In the genomic region with DNA sequence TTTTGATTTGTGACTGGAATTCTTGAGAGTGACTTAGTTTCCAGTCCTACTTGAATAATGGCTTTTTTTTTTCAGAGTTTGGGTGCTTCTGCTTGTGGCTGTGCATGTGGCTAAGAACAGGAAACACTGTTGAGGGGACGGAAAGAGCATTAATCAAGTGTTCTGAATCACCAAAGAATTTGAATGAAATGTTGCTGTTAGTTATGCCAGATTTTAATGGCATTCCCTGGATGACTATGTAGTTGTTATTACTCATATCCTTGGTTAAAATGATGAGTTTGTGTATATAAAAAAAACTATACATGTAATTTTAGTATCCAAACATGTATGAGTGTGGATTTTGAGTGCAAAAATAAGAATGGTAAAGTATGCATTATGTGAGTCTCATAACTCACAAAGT, we compare ENCODE assay signal across 12 cellular contexts.
A peak's percentile ranks its signal among the peaks of the same experiment; 100 is the strongest.
DNase-seq lines count a peak whose midpoint lies in the region; ATAC-seq and TF ChIP-seq lines count a peak whose summit lies in the region.
"Had no signal": no experiment of that assay in that cellular context is flagged by ENCODE, and none has a peak within 500 bp of the region (broad histone marks: within the 10 kb centered on the region; RNA-seq: fewer than 3 reads in every experiment).

No MANE protein-coding gene starts in this region.

- no peaks in the 10 kb centered on the region for H3K27me3 ChIP-seq in CD4-positive, alpha-beta T cell (ENCODE audit: control insufficient read depth, insufficient read depth, low read length)

- peak; percentile 60 to 83 for ATAC-seq in activated T-cell treated with anti-CD3 and anti-CD28 coated beads, Interleukin-2, amount 50 U/mL, for 4 hours
- ATAC-seq in CD4-positive, alpha-beta T cell (ENCODE audit: poor library complexity): no peak

- H3K27me3 Mint-ChIP-seq in activated T-cell treated with anti-CD3 and anti-CD28 coated beads, Interleukin-2, amount 50 U/mL, for 4 hours (ENCODE audit: low read depth): peaks cover 2% of the 10 kb centered on the region
- H3K27me3 Mint-ChIP-seq in stimulated activated naive CD8-positive, alpha-beta T cell treated with anti-CD3 and anti-CD28 coated beads, Interleukin-15, Interleukin-2, amounts not matched to agents 100 ng/mL and 50 ng/mL, for 24 hours: no peaks in the 10 kb centered on the region
- H3K27me3 Mint-ChIP-seq in CD4-positive, alpha-beta T cell: no peaks in the 10 kb centered on the region

- CTCF ChIA-PET in CD4-positive, alpha-beta T cell (lab: Charles Lee): no interaction called here

- DNase-seq in activated T-cell treated with anti-CD3 and anti-CD28 coated beads, Interleukin-2, amount 50 U/mL, for 4 hours: no peak
- DNase-seq in activated T-cell treated with anti-CD3 and anti-CD28 coated beads for 4 hours (no peak), NOMO-1 treated with DMSO at 0.1 percent for 48 hours (lab: John Stamatoyannopoulos, UW; ENCODE audit: unreplicated experiment) (peak; percentile 86), fibroblast of gingiva (ENCODE audit: low read depth) (peak; percentile 71), NCI-H2171 treated with DMSO at 0.1 percent for 48 hours (lab: John Stamatoyannopoulos, UW) (no peak), DMS 273 (lab: John Stamatoyannopoulos, UW; ENCODE audit: unreplicated experiment) (no peak)
- DNase-seq in CD4-positive, alpha-beta T cell: no peak
- DNase-seq: AML-193, MM.1S, SIG-M5 had no signal

- intact Hi-C loops in CD4-positive, alpha-beta T cell (cut with DNase I, micrococcal nuclease): no loop called here

- no peak overlapping the region for H3K27ac ChIP-seq in CD4-positive, alpha-beta T cell (ENCODE audit: low read depth, low read length)
- H3K27ac ChIP-seq: parathyroid adenoma had no signal

- TF ChIP-seq CTCF in CD4-positive, alpha-beta T cell (IDR thresholded peaks at IDR 0.05): no peak

- no peaks in the 10 kb centered on the region for H3K36me3 Mint-ChIP-seq in activated T-cell treated with anti-CD3 and anti-CD28 coated beads, Interleukin-2, amount 50 U/mL, for 4 hours (ENCODE audit: insufficient read depth)
- no peaks in the 10 kb centered on the region for H3K36me3 Mint-ChIP-seq in stimulated activated naive CD8-positive, alpha-beta T cell treated with anti-CD3 and anti-CD28 coated beads, Interleukin-15, Interleukin-2, amounts not matched to agents 100 ng/mL and 50 ng/mL, for 24 hours (ENCODE audit: low read depth)
- H3K36me3 Mint-ChIP-seq in CD4-positive, alpha-beta T cell (ENCODE audit: low read depth): no peaks in the 10 kb centered on the region

- peaks cover 4% of the 10 kb centered on the region for H3K4me1 Mint-ChIP-seq in activated T-cell treated with anti-CD3 and anti-CD28 coated beads, Interleukin-2, amount 50 U/mL, for 4 hours (ENCODE audit: low read depth)
- H3K4me1 Mint-ChIP-seq in stimulated activated naive CD8-positive, alpha-beta T cell treated with anti-CD3 and anti-CD28 coated beads, Interleukin-15, Interleukin-2, amounts not matched to agents 100 ng/mL and 50 ng/mL, for 24 hours (ENCODE audit: low read depth): peaks cover 18% of the 10 kb centered on the region
- H3K4me1 Mint-ChIP-seq in CD4-positive, alpha-beta T cell (ENCODE audit: low read depth): no peaks in the 10 kb centered on the region

- no peaks in the 10 kb centered on the region for H3K9me3 ChIP-seq in CD4-positive, alpha-beta T cell (ENCODE audit: control insufficient read depth, low read length)

- H3K27ac Mint-ChIP-seq in stimulated activated naive CD8-positive, alpha-beta T cell treated with anti-CD3 and anti-CD28 coated beads, Interleukin-15, Interleukin-2, amounts not matched to agents 100 ng/mL and 50 ng/mL, for 24 hours: peak overlapping the region; percentile 63
- H3K27ac Mint-ChIP-seq in CD4-positive, alpha-beta T cell: no peak overlapping the region

- no peaks in the 10 kb centered on the region for H3K9me3 Mint-ChIP-seq in activated T-cell treated with anti-CD3 and anti-CD28 coated beads, Interleukin-2, amount 50 U/mL, for 4 hours
- H3K9me3 Mint-ChIP-seq in stimulated activated naive CD8-positive, alpha-beta T cell treated with anti-CD3 and anti-CD28 coated beads, Interleukin-15, Interleukin-2, amounts not matched to agents 100 ng/mL and 50 ng/mL, for 24 hours: peaks cover 3% of the 10 kb centered on the region
- H3K9me3 Mint-ChIP-seq in CD4-positive, alpha-beta T cell: no peaks in the 10 kb centered on the region

- POLR2A ChIA-PET in CD4-positive, alpha-beta T cell (lab: Charles Lee): no interaction called here

- no peak overlapping the region for H3K4me3 Mint-ChIP-seq in activated T-cell treated with anti-CD3 and anti-CD28 coated beads, Interleukin-2, amount 50 U/mL, for 4 hours
- H3K4me3 Mint-ChIP-seq in stimulated activated naive CD8-positive, alpha-beta T cell treated with anti-CD3 and anti-CD28 coated beads, Interleukin-15, Interleukin-2, amounts not matched to agents 100 ng/mL and 50 ng/mL, for 24 hours: no peak overlapping the region
- no peak overlapping the region for H3K4me3 Mint-ChIP-seq in CD4-positive, alpha-beta T cell

Comparison
In these comparisons a context has a peak if more than half of its experiments do, and no peak if none do; other contexts are left out.
1. DNase-seq: peak in NOMO-1 treated with DMSO at 0.1 percent for 48 hours (single experiment) and fibroblast of gingiva (single experiment); none in activated T-cell treated with anti-CD3 and anti-CD28 coated beads, Interleukin-2, amount 50 U/mL, for 4 hours (single experiment), activated T-cell treated with anti-CD3 and anti-CD28 coated beads for 4 hours (single experiment), NCI-H2171 treated with DMSO at 0.1 percent for 48 hours (single experiment), DMS 273 (single experiment) and CD4-positive, alpha-beta T cell (0 of 10).